ENCODE assay signal across 8 cellular contexts in genomic region chr1:58573705-58574591, GRCh38. TPM values are rescaled to one million over a fixed set of nuclear protein-coding genes. Genes with fewer than 3 reads are reported as not detected.
A peak's percentile ranks its signal among the peaks of the same experiment; 100 is the strongest.
DNase-seq lines count a peak whose midpoint lies in the region; ATAC-seq and TF ChIP-seq lines count a peak whose summit lies in the region.

No MANE protein-coding gene starts in this region.

- no peaks in the 10 kb centered on the region for H3K9me3 ChIP-seq in neutrophil

- H3K4me1 ChIP-seq in neutrophil (ENCODE audit: control insufficient read depth in 1 of 2, insufficient read depth in 1 of 2, low read depth in 1 of 2, low read length in 1 of 2): peaks cover 73% of the 10 kb centered on the region in 2 experiments

- H3K36me3 ChIP-seq in neutrophil: no peaks in the 10 kb centered on the region

- peak; percentile 96 for ATAC-seq in HG03039 (IDR thresholded peaks at IDR 0.05; ENCODE audit: unreplicated experiment)

- peak overlapping the region in 1 of 2 experiments; percentile 11 for H3K4me3 ChIP-seq in neutrophil (ENCODE audit: low read depth in 1 of 2, low read length in 1 of 2)

- H3K27me3 ChIP-seq in neutrophil: no peaks in the 10 kb centered on the region

- H3K27ac ChIP-seq in neutrophil: peak overlapping the region; percentile 79

- no peak for TF ChIP-seq CTCF in neutrophil (IDR thresholded peaks at IDR 0.05)

- DNase-seq in GM19240 (ENCODE audit: insufficient read length, low spot score) (peak; percentile 66), globus pallidus (ENCODE audit: low spot score) (no peak), iPS-NIHi7 (ENCODE audit: extremely low spot score) (no peak), NCI-H128 (lab: John Stamatoyannopoulos, UW; ENCODE audit: unreplicated experiment) (no peak), H4 (ENCODE audit: low spot score) (no peak)
- DNase-seq in activated CD4-positive, alpha-beta T cell treated with anti-CD3 and anti-CD28 coated beads, Interleukin-2, amount 50 U/mL, for 4 hours: peak; percentile 22 to 35

RNA-seq across cellular contexts. Expression of gene TACSTD2, which starts 3.1 kb away (rescaled TPM):
- total RNA-seq in H4 (2014; rRNA removed; shearing (Covaris generic)): not detected in 2 replicates

RNA-seq across cellular contexts. Expression of gene OMA1, which starts 27.4 kb away (rescaled TPM):
- 29.0 and 34.8 TPM in 2 replicates for total RNA-seq in H4 (2014; rRNA removed; shearing (Covaris generic))

Comparison
In these comparisons a context has a peak if more than half of its experiments do, and no peak if none do; other contexts are left out.
1. DNase-seq: peak in GM19240 (single experiment) and activated CD4-positive, alpha-beta T cell treated with anti-CD3 and anti-CD28 coated beads, Interleukin-2, amount 50 U/mL, for 4 hours (2 of 2); none in globus pallidus (single experiment), iPS-NIHi7 (single experiment), NCI-H128 (single experiment) and H4 (single experiment).